Comparison of ENCODE assay signal across 24 cellular contexts in genomic region chr2:145561152-145561551, GRCh38.
DNase-seq lines count a peak whose midpoint lies in the region; ATAC-seq, FAIRE-seq and TF ChIP-seq lines count a peak whose summit lies in the region.
"Had no signal": no experiment of that assay in that cellular context is flagged by ENCODE, and none has a peak within 500 bp of the region (broad histone marks: within the 10 kb centered on the region; RNA-seq: fewer than 3 reads in every experiment).

No MANE protein-coding gene starts in this region.

- FAIRE-seq in K562 (lab: Jason Lieb, UNC): no peak
- FAIRE-seq: A204.1, GM12891, GM18507 had no signal

- no peaks in the 10 kb centered on the region for H4K20me1 ChIP-seq in K562 (replicated peaks; ENCODE audit: control insufficient read depth, insufficient read depth, low read length)
- H4K20me1 ChIP-seq: BLaER1 treated with 17β-estradiol and CSF1 and Interleukin-3, amounts not matched to agents 10 nM and 100 nM had no signal

- H3K4me1 ChIP-seq in K562 (replicated peaks in 1 of 2; ENCODE audit: control insufficient read depth in 2 of 2, insufficient read depth in 2 of 2, low read length in 2 of 2): no peaks in the 10 kb centered on the region
- H3K4me1 ChIP-seq in neuron (ENCODE audit: insufficient read depth, low read length): peaks cover 10% of the 10 kb centered on the region
- H3K4me1 ChIP-seq: BE2C had no signal

- ATAC-seq in K562 (no peak), GM19351 (IDR thresholded peaks at IDR 0.05; ENCODE audit: unreplicated experiment) (no peak)
- ATAC-seq: HCT116 had no signal

- POLR2A ChIA-PET in K562 (lab: Yijun Ruan, JAX): interaction anchor here (1.5 kb wide), 1 partner anchor 10 kb away, joined by 3 read pairs; no protein-coding TSS in a partner anchor

- no peaks in the 10 kb centered on the region for H3K9me3 ChIP-seq in K562 (replicated peaks; ENCODE audit: control insufficient read depth, insufficient read depth, low read depth, low read length)
- no peaks in the 10 kb centered on the region for H3K9me3 ChIP-seq in neuron (ENCODE audit: low read length)
- H3K9me3 ChIP-seq: BE2C; BLaER1 treated with 17β-estradiol and CSF1 and Interleukin-3, amounts not matched to agents 10 nM and 100 nM had no signal

- no peaks in the 10 kb centered on the region for H3K27me3 ChIP-seq in K562 (ENCODE audit: control insufficient read depth in 2 of 2, insufficient read depth in 2 of 2, low read length in 2 of 2)
- no peaks in the 10 kb centered on the region for H3K27me3 ChIP-seq in neuron (ENCODE audit: insufficient read depth, low read length)
- H3K27me3 ChIP-seq: BE2C; BLaER1 treated with 17β-estradiol and CSF1 and Interleukin-3, amounts not matched to agents 10 nM and 100 nM had no signal

- no peak overlapping the region for H3K27ac ChIP-seq in K562 (ENCODE audit: extremely low read depth, low read depth, low read length)
- H3K27ac ChIP-seq: 22Rv1; BLaER1 treated with 17β-estradiol and CSF1 and Interleukin-3, amounts not matched to agents 10 nM and 100 nM; GM23248 had no signal

- intact Hi-C loops in K562 (cut with micrococcal nuclease): no loop called here

- H3K4me3 ChIP-seq in K562 (no peak overlapping the region), neuron (ENCODE audit: low read length) (no peak overlapping the region)
- H3K4me3 ChIP-seq: BLaER1 treated with 17β-estradiol and CSF1 and Interleukin-3, amounts not matched to agents 10 nM and 100 nM; GM23248 had no signal

- DNase-seq in DMS53 (lab: John Stamatoyannopoulos, UW): peak; percentile 1
- no peak for DNase-seq in DMS53 treated with DMSO at 0.1 percent for 48 hours (lab: John Stamatoyannopoulos, UW; ENCODE audit: unreplicated experiment)
- DNase-seq in K562 (ENCODE audit: extremely low read depth in 1 of 4, low spot score in 3 of 4): no peak
- DNase-seq in GM19238 (ENCODE audit: insufficient read length, low spot score): no peak
- DNase-seq: ACHN; AML-193; BE2C; Calu3; CD4-positive, alpha-beta T cell; CD8-positive, alpha-beta memory T cell; COR-L47; DMS153; DMS79 treated with DMSO at 0.1 percent for 48 hours; GF-D8; GM23248; H9 had no signal

- WGBS in K562 (ENCODE audit: insufficient coverage, low coverage, missing lambda C conversion rate): 84% methylated on average over 3 of the region's 3 CpGs

- no peaks in the 10 kb centered on the region for H3K9me1 ChIP-seq in K562 (ENCODE audit: control insufficient read depth, insufficient read depth, low read length)

- H3K4me2 ChIP-seq in K562 (ENCODE audit: insufficient read depth, low read length): no peak overlapping the region
- H3K4me2 ChIP-seq: BLaER1 treated with 17β-estradiol and CSF1 and Interleukin-3, amounts not matched to agents 10 nM and 100 nM had no signal

- TF ChIP-seq RAD21 in K562 (CRISPR knock-in tag; conservative IDR thresholded peaks at IDR 0.05 in 1 of 2, IDR thresholded peaks at IDR 0.05 in 1 of 2): no peak

- H3K79me2 ChIP-seq in K562 (ENCODE audit: control insufficient read depth, insufficient read depth, low read length): no peaks in the 10 kb centered on the region

- peak overlapping the region; percentile 46; the same call in 1 of the 2 replicates for H2AFZ ChIP-seq in K562 (ENCODE audit: low read depth, low read length)
- H2AFZ ChIP-seq in neuron (ENCODE audit: low read depth, low read length): peak overlapping the region; percentile 12
- H2AFZ ChIP-seq: GM23248 had no signal

- CTCF ChIA-PET in K562 (lab: Yijun Ruan, JAX; ENCODE audit: low intra/inter-chr PET ratio): no interaction called here

- no peak overlapping the region for H3K9ac ChIP-seq in K562 (ENCODE audit: insufficient read depth in 1 of 2, low read depth in 2 of 2, low read length in 2 of 2)
- H3K9ac ChIP-seq: BLaER1 treated with 17β-estradiol and CSF1 and Interleukin-3, amounts not matched to agents 10 nM and 100 nM; GM23248 had no signal

- no peak for TF ChIP-seq POLR2A in K562 (conservative IDR thresholded peaks at IDR 0.05)

- in situ Hi-C loops in K562 (cut with MboI): no loop called here

- TF ChIP-seq CTCF in K562 (IDR thresholded peaks at IDR 0.05 in 2 of 3, conservative IDR thresholded peaks at IDR 0.05 in 1 of 3; ENCODE audit: insufficient read depth in 2 of 3, low read depth in 1 of 3, low read length in 3 of 3): no peak

- BruUV-seq in K562 (replicated peaks; lab: Mats Ljungman, UMichigan): no TSS peak

- no peak for TF ChIP-seq EP300 in K562 (IDR thresholded peaks at IDR 0.05; ENCODE audit: low read length)

- H3K36me3 ChIP-seq in K562 (ENCODE audit: control insufficient read depth, insufficient read depth, low read length) (no peaks in the 10 kb centered on the region), neuron (ENCODE audit: insufficient read depth, low read length) (no peaks in the 10 kb centered on the region)
- H3K36me3 ChIP-seq: BE2C; BLaER1 treated with 17β-estradiol and CSF1 and Interleukin-3, amounts not matched to agents 10 nM and 100 nM had no signal

TF ChIP-seq in K562, 482 proteins besides CTCF, POLR2A, EP300 and RAD21:
- TF ChIP-seq ZNF282 (CRISPR knock-in tag; IDR thresholded peaks at IDR 0.05) (no peak), POLR3G (IDR thresholded peaks at IDR 0.05; ENCODE audit: extremely low read depth, insufficient read length, insufficient replicate concordance) (no peak), ZNF764 (CRISPR knock-in tag; IDR thresholded peaks at IDR 0.05; ENCODE audit: low read depth) (no peak), PTRF (tag; IDR thresholded peaks at IDR 0.05) (no peak)
